ENCODE assay signal across 1 cellular context in the genomic region with DNA sequence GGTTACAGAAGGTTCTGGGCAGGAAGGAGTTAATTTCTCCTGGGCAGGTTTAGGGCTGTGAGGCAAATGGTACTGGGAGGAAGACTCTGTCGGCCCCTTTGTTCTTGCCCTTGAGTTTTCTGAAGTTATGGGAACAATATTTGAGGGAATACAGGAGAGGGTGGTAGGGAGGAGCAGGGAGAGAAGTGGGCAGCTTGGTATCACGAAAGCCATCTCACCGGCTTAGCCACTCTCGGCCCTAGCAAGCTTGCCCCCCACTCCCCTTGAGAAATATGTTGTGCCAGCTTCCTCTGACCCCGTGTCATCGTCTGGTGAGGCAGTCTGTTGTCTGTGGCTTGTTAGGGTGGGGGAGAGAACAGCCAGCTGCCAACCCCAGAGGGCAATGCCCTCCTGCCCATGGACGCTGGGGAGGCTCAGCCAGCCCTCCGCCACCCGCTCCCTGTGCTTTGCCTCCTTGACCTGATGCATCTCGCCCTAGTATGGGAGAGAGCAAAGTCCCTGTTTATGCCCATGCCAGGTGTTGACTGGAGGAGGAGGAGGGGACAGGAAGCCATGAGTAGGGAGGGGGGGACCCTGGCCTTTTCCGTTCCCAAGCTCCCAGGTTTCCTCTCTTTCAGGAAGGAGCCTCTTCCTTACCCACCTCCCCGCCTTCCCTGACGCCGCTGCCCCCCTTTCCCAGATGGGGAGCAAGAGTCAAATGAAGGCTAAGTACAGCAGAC.
TF ChIP-seq lines count a peak whose summit lies in the region.

No MANE protein-coding gene starts in this region.

TF ChIP-seq in HepG2, 621 proteins besides CTCF, POLR2A, EP300 and RAD21 (continued from another document):
- TF ChIP-seq, protein P1, sequence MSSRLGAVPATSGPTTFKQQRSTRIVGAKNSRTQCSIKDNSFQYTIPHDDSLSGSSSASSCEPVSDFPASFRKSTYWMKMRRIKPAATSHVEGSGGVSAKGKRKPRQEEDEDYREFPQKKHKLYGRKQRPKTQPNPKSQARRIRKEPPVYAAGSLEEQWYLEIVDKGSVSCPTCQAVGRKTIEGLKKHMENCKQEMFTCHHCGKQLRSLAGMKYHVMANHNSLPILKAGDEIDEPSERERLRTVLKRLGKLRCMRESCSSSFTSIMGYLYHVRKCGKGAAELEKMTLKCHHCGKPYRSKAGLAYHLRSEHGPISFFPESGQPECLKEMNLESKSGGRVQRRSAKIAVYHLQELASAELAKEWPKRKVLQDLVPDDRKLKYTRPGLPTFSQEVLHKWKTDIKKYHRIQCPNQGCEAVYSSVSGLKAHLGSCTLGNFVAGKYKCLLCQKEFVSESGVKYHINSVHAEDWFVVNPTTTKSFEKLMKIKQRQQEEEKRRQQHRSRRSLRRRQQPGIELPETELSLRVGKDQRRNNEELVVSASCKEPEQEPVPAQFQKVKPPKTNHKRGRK (CRISPR knock-in tag; IDR thresholded peaks at IDR 0.05): no peak
- TF ChIP-seq, protein P2, sequence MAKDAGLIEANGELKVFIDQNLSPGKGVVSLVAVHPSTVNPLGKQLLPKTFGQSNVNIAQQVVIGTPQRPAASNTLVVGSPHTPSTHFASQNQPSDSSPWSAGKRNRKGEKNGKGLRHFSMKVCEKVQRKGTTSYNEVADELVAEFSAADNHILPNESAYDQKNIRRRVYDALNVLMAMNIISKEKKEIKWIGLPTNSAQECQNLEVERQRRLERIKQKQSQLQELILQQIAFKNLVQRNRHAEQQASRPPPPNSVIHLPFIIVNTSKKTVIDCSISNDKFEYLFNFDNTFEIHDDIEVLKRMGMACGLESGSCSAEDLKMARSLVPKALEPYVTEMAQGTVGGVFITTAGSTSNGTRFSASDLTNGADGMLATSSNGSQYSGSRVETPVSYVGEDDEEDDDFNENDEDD (CRISPR knock-in tag; IDR thresholded peaks at IDR 0.05; ENCODE audit: borderline replicate concordance): no peak
- TF ChIP-seq SP1 (IDR thresholded peaks at IDR 0.05): no peak
- TF ChIP-seq SP1 (CRISPR knock-in tag; IDR thresholded peaks at IDR 0.05): no peak
- no peak for TF ChIP-seq HNRNPUL1 (IDR thresholded peaks at IDR 0.05; ENCODE audit: low read depth, low read length)
- TF ChIP-seq SKI (IDR thresholded peaks at IDR 0.05; ENCODE audit: partially characterized antibody): peak; percentile 45
- TF ChIP-seq, protein P3, sequence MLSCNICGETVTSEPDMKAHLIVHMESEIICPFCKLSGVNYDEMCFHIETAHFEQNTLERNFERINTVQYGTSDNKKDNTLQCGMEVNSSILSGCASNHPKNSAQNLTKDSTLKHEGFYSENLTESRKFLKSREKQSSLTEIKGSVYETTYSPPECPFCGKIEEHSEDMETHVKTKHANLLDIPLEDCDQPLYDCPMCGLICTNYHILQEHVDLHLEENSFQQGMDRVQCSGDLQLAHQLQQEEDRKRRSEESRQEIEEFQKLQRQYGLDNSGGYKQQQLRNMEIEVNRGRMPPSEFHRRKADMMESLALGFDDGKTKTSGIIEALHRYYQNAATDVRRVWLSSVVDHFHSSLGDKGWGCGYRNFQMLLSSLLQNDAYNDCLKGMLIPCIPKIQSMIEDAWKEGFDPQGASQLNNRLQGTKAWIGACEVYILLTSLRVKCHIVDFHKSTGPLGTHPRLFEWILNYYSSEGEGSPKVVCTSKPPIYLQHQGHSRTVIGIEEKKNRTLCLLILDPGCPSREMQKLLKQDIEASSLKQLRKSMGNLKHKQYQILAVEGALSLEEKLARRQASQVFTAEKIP (CRISPR knock-in tag; IDR thresholded peaks at IDR 0.05; ENCODE audit: borderline replicate concordance): no peak
- no peak for TF ChIP-seq EZH2 (conservative IDR thresholded peaks at IDR 0.05; ENCODE audit: low read depth, low read length)
- TF ChIP-seq SP140L (CRISPR knock-in tag; IDR thresholded peaks at IDR 0.05; ENCODE audit: borderline replicate concordance): no peak
- TF ChIP-seq NBN (conservative IDR thresholded peaks at IDR 0.05): no peak
- TF ChIP-seq ZFP37 (CRISPR knock-in tag; IDR thresholded peaks at IDR 0.05; ENCODE audit: borderline replicate concordance): 0 out of 2 replicates have a peak, but pooled peaks have one; percentile 24
- TF ChIP-seq HOXA5 (CRISPR knock-in tag; IDR thresholded peaks at IDR 0.05): 0 out of 2 replicates have a peak, but pooled peaks have one; percentile 4
- TF ChIP-seq ZNF180 (CRISPR knock-in tag; IDR thresholded peaks at IDR 0.05; ENCODE audit: borderline replicate concordance, low read depth): no peak
- TF ChIP-seq ZFP62 (CRISPR knock-in tag; IDR thresholded peaks at IDR 0.05): no peak
- TF ChIP-seq, protein P4, sequence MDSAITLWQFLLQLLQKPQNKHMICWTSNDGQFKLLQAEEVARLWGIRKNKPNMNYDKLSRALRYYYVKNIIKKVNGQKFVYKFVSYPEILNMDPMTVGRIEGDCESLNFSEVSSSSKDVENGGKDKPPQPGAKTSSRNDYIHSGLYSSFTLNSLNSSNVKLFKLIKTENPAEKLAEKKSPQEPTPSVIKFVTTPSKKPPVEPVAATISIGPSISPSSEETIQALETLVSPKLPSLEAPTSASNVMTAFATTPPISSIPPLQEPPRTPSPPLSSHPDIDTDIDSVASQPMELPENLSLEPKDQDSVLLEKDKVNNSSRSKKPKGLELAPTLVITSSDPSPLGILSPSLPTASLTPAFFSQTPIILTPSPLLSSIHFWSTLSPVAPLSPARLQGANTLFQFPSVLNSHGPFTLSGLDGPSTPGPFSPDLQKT (CRISPR knock-in tag; IDR thresholded peaks at IDR 0.05; ENCODE audit: borderline replicate concordance): no peak
- peak; percentile 68; the same call in 1 of the 2 replicates for TF ChIP-seq MEF2D (CRISPR knock-in tag; IDR thresholded peaks at IDR 0.05)
- TF ChIP-seq CEBPG (CRISPR knock-in tag; IDR thresholded peaks at IDR 0.05): no peak
- no peak for TF ChIP-seq JUND (CRISPR knock-in tag; IDR thresholded peaks at IDR 0.05)
- peak; percentile 64; the same call in 1 of the 2 replicates for TF ChIP-seq GATA4 (IDR thresholded peaks at IDR 0.05; ENCODE audit: borderline replicate concordance, low read depth)
- TF ChIP-seq ZNF543 (CRISPR knock-in tag; IDR thresholded peaks at IDR 0.05): 0 out of 2 replicates have a peak, but pooled peaks have one; percentile 33
- TF ChIP-seq, protein P5, sequence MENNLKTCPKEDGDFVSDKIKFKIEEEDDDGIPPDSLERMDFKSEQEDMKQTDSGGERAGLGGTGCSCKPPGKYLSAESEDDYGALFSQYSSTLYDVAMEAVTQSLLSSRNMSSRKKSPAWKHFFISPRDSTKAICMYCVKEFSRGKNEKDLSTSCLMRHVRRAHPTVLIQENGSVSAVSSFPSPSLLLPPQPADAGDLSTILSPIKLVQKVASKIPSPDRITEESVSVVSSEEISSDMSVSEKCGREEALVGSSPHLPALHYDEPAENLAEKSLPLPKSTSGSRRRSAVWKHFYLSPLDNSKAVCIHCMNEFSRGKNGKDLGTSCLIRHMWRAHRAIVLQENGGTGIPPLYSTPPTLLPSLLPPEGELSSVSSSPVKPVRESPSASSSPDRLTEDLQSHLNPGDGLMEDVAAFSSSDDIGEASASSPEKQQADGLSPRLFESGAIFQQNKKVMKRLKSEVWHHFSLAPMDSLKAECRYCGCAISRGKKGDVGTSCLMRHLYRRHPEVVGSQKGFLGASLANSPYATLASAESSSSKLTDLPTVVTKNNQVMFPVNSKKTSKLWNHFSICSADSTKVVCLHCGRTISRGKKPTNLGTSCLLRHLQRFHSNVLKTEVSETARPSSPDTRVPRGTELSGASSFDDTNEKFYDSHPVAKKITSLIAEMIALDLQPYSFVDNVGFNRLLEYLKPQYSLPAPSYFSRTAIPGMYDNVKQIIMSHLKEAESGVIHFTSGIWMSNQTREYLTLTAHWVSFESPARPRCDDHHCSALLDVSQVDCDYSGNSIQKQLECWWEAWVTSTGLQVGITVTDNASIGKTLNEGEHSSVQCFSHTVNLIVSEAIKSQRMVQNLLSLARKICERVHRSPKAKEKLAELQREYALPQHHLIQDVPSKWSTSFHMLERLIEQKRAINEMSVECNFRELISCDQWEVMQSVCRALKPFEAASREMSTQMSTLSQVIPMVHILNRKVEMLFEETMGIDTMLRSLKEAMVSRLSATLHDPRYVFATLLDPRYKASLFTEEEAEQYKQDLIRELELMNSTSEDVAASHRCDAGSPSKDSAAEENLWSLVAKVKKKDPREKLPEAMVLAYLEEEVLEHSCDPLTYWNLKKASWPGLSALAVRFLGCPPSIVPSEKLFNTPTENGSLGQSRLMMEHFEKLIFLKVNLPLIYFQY (CRISPR knock-in tag; IDR thresholded peaks at IDR 0.05; ENCODE audit: borderline replicate concordance): no peak
- no peak for TF ChIP-seq KLF6 (CRISPR knock-in tag; IDR thresholded peaks at IDR 0.05)
- peak; percentile 49; the same call in 1 of the 2 replicates for TF ChIP-seq ZNF768 (CRISPR knock-in tag; IDR thresholded peaks at IDR 0.05)
- peak; percentile 73 for TF ChIP-seq GATAD1 (CRISPR knock-in tag; IDR thresholded peaks at IDR 0.05)
- no peak for TF ChIP-seq MXD4 (CRISPR knock-in tag; IDR thresholded peaks at IDR 0.05)
- TF ChIP-seq CCDC6 (CRISPR knock-in tag; IDR thresholded peaks at IDR 0.05): peak; percentile 23; the same call in 1 of the 2 replicates
- TF ChIP-seq, protein P6, sequence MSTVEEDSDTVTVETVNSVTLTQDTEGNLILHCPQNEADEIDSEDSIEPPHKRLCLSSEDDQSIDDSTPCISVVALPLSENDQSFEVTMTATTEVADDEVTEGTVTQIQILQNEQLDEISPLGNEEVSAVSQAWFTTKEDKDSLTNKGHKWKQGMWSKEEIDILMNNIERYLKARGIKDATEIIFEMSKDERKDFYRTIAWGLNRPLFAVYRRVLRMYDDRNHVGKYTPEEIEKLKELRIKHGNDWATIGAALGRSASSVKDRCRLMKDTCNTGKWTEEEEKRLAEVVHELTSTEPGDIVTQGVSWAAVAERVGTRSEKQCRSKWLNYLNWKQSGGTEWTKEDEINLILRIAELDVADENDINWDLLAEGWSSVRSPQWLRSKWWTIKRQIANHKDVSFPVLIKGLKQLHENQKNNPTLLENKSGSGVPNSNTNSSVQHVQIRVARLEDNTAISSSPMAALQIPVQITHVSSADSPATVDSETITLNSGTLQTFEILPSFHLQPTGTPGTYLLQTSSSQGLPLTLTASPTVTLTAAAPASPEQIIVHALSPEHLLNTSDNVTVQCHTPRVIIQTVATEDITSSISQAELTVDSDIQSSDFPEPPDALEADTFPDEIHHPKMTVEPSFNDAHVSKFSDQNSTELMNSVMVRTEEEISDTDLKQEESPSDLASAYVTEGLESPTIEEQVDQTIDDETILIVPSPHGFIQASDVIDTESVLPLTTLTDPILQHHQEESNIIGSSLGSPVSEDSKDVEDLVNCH (CRISPR knock-in tag; IDR thresholded peaks at IDR 0.05): 0 out of 2 replicates have a peak, but pooled peaks have one; percentile 73
- TF ChIP-seq ZBTB21 (CRISPR knock-in tag; IDR thresholded peaks at IDR 0.05): no peak
- no peak for TF ChIP-seq SMYD3 (CRISPR knock-in tag; IDR thresholded peaks at IDR 0.05)
- no peak for TF ChIP-seq MTA3 (CRISPR knock-in tag; IDR thresholded peaks at IDR 0.05)
- no peak for TF ChIP-seq JARID2 (CRISPR knock-in tag; IDR thresholded peaks at IDR 0.05; ENCODE audit: insufficient replicate concordance)
- TF ChIP-seq TCF12 (IDR thresholded peaks at IDR 0.05): no peak
- 0 out of 2 replicates have a peak, but pooled peaks have one; percentile 70 for TF ChIP-seq TCF12 (CRISPR knock-in tag; IDR thresholded peaks at IDR 0.05)
- TF ChIP-seq SYNCRIP (IDR thresholded peaks at IDR 0.05; ENCODE audit: insufficient read depth, low read depth, low read length): no peak
- no peak for TF ChIP-seq RFXAP (CRISPR knock-in tag; IDR thresholded peaks at IDR 0.05; ENCODE audit: borderline replicate concordance)
- TF ChIP-seq SOX5 (CRISPR knock-in tag; IDR thresholded peaks at IDR 0.05; ENCODE audit: borderline replicate concordance): peak; percentile 69
- TF ChIP-seq BCL6 (CRISPR knock-in tag; IDR thresholded peaks at IDR 0.05): 0 out of 2 replicates have a peak, but pooled peaks have one; percentile 55
- no peak for TF ChIP-seq ZKSCAN8 (CRISPR knock-in tag; IDR thresholded peaks at IDR 0.05; ENCODE audit: borderline replicate concordance)
- no peak for TF ChIP-seq U2AF2 (IDR thresholded peaks at IDR 0.05; ENCODE audit: low read depth, low read length)
- TF ChIP-seq ZNF235 (CRISPR knock-in tag; IDR thresholded peaks at IDR 0.05; ENCODE audit: borderline replicate concordance): no peak
- TF ChIP-seq IRX3 (CRISPR knock-in tag; IDR thresholded peaks at IDR 0.05; ENCODE audit: borderline replicate concordance, low read depth): no peak
- TF ChIP-seq PHB2 (IDR thresholded peaks at IDR 0.05; ENCODE audit: partially characterized antibody): no peak
- no peak for TF ChIP-seq CBX2 (IDR thresholded peaks at IDR 0.05; ENCODE audit: low read depth, low read length)
- no peak for TF ChIP-seq CBX2 (CRISPR knock-in tag; IDR thresholded peaks at IDR 0.05; ENCODE audit: low read depth)
- no peak for TF ChIP-seq RARG (CRISPR knock-in tag; IDR thresholded peaks at IDR 0.05; ENCODE audit: low read depth)
- TF ChIP-seq ZNF367 (CRISPR knock-in tag; IDR thresholded peaks at IDR 0.05; ENCODE audit: borderline replicate concordance): no peak
- TF ChIP-seq EHMT2 (IDR thresholded peaks at IDR 0.05; ENCODE audit: borderline replicate concordance, low read depth, low read length): no peak
- TF ChIP-seq, protein P7, sequence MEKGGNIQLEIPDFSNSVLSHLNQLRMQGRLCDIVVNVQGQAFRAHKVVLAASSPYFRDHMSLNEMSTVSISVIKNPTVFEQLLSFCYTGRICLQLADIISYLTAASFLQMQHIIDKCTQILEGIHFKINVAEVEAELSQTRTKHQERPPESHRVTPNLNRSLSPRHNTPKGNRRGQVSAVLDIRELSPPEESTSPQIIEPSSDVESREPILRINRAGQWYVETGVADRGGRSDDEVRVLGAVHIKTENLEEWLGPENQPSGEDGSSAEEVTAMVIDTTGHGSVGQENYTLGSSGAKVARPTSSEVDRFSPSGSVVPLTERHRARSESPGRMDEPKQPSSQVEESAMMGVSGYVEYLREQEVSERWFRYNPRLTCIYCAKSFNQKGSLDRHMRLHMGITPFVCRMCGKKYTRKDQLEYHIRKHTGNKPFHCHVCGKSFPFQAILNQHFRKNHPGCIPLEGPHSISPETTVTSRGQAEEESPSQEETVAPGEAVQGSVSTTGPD (CRISPR knock-in tag; IDR thresholded peaks at IDR 0.05): no peak
- no peak for TF ChIP-seq BHLHE40 (IDR thresholded peaks at IDR 0.05; ENCODE audit: low read length)
- TF ChIP-seq ZNF839 (CRISPR knock-in tag; IDR thresholded peaks at IDR 0.05; ENCODE audit: borderline replicate concordance): peak; percentile 55; the same call in 1 of the 2 replicates
